2 cellular contexts compared by ENCODE assay signal in the genomic region with DNA sequence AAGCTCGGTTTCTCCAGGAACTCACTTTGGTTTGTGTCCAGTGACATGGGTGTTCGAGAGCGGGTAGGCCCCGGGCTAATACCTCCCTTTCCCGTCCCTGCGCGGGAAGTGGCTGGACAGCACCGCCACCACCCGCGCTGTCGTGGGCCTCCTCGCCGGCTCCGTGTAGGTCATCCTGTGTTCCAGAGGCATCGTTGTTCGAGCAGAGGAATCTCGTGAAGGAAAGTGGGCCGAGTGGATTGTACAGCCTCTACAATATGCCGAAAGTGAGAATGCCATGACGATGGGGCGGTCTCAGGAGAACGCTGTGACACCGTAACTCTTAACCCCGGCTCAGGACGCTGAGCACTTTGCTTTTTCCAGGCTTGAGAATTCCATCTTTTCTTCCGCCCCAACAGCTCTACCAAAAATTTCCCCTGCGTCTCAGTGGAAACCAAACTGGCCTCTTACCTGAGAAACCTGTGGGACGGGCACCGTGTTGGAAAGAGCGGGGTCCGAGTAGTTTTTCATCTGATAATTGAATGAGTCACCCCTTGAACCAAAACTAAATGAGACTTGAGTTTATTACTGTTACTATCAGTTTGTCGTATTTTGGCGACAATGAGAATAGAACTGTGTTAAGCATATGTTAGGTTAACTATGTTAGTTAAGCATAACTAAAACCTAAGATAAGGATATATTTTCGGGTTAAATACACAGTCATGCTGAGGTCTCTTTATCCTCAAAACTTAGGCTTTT.
A peak's percentile ranks its signal among the peaks of the same experiment; 100 is the strongest.
TF ChIP-seq lines count a peak whose summit lies in the region.

No MANE protein-coding gene starts in this region.

TF ChIP-seq in GM12878, 131 proteins besides CTCF, POLR2A, EP300 and RAD21 (continues in another document):
- TF ChIP-seq ZZZ3 (IDR thresholded peaks at IDR 0.05; ENCODE audit: control insufficient read depth, insufficient read length, low read depth), result no peak
- TF ChIP-seq REST (IDR thresholded peaks at IDR 0.05; ENCODE audit: low read depth, low read length), result peak; percentile 57; the same call in 1 of the 2 replicates
- 0 out of 2 replicates have a peak, but pooled peaks have one; percentile 41 for TF ChIP-seq ASH2L (IDR thresholded peaks at IDR 0.05; ENCODE audit: borderline replicate concordance, low read depth)
- TF ChIP-seq EGR1 (IDR thresholded peaks at IDR 0.05; ENCODE audit: borderline replicate concordance in 1 of 2, low read depth in 2 of 2, low read length in 2 of 2), result 0 out of 3 replicates have a peak, but pooled peaks of 1 of the 2 experiments have one; percentile 7
- TF ChIP-seq SIN3A (IDR thresholded peaks at IDR 0.05; ENCODE audit: low read depth, low read length), result peak; percentile 60; the same call in 1 of the 2 replicates
- TF ChIP-seq HDGF (IDR thresholded peaks at IDR 0.05), result 0 out of 2 replicates have a peak, but pooled peaks have one; percentile 24
- TF ChIP-seq RFX5 (IDR thresholded peaks at IDR 0.05; ENCODE audit: low read depth, low read length), result no peak
- TF ChIP-seq PAX5 (IDR thresholded peaks at IDR 0.05; ENCODE audit: borderline replicate concordance, low read depth, low read length), result no peak
- TF ChIP-seq TARDBP (IDR thresholded peaks at IDR 0.05; ENCODE audit: borderline replicate concordance), result no peak
- TF ChIP-seq NFIC (IDR thresholded peaks at IDR 0.05; ENCODE audit: low read depth, low read length), result no peak
- TF ChIP-seq RELA (IDR thresholded peaks at IDR 0.05; ENCODE audit: borderline replicate concordance, partially characterized antibody), result no peak
- TF ChIP-seq SIX5 (IDR thresholded peaks at IDR 0.05; ENCODE audit: low read depth, low read length, severe bottlenecking), result no peak
- 0 out of 2 replicates have a peak, but pooled peaks have one; percentile 30 for TF ChIP-seq BACH1 (IDR thresholded peaks at IDR 0.05; ENCODE audit: borderline replicate concordance)
- TF ChIP-seq ZNF24 (IDR thresholded peaks at IDR 0.05), result no peak
- TF ChIP-seq MXI1 (IDR thresholded peaks at IDR 0.05; ENCODE audit: low read depth, low read length), result peak; percentile 2; the same call in 1 of the 2 replicates
- TF ChIP-seq NKRF (conservative IDR thresholded peaks at IDR 0.05), result peak; percentile 46
- 0 out of 2 replicates have a peak, but pooled peaks have one; percentile 33 for TF ChIP-seq MAX (IDR thresholded peaks at IDR 0.05; ENCODE audit: low read depth, low read length)
- TF ChIP-seq IKZF2 (IDR thresholded peaks at IDR 0.05), result 0 out of 4 replicates have a peak, but pooled peaks of 1 of the 2 experiments have one; percentile 35
- TF ChIP-seq RELB (IDR thresholded peaks at IDR 0.05; ENCODE audit: low read depth), result peak; percentile 11; the same call in 1 of the 2 replicates
- TF ChIP-seq RBBP5 (conservative IDR thresholded peaks at IDR 0.05), result 0 out of 2 replicates have a peak, but pooled peaks have one; percentile 54
- TF ChIP-seq BCL11A (IDR thresholded peaks at IDR 0.05; ENCODE audit: low read depth, low read length), result 0 out of 2 replicates have a peak, but pooled peaks have one; percentile 3
- TF ChIP-seq EED (IDR thresholded peaks at IDR 0.05; ENCODE audit: low read depth), result 0 out of 2 replicates have a peak, but pooled peaks have one; percentile 19

TF ChIP-seq in HepG2, 621 proteins besides CTCF, POLR2A, EP300 and RAD21 (continues in another document):
- TF ChIP-seq SKI (IDR thresholded peaks at IDR 0.05; ENCODE audit: partially characterized antibody), result no peak
- TF ChIP-seq PHF8 (CRISPR knock-in tag; IDR thresholded peaks at IDR 0.05), result peak; percentile 3; the same call in 1 of the 2 replicates
- 0 out of 2 replicates have a peak, but pooled peaks have one; percentile 4 for TF ChIP-seq ZSCAN21 (CRISPR knock-in tag; IDR thresholded peaks at IDR 0.05; ENCODE audit: borderline replicate concordance)
- no peak for TF ChIP-seq ZNF605 (CRISPR knock-in tag; IDR thresholded peaks at IDR 0.05)
- TF ChIP-seq ZNF563 (CRISPR knock-in tag; IDR thresholded peaks at IDR 0.05), result no peak
- TF ChIP-seq, protein P1, sequence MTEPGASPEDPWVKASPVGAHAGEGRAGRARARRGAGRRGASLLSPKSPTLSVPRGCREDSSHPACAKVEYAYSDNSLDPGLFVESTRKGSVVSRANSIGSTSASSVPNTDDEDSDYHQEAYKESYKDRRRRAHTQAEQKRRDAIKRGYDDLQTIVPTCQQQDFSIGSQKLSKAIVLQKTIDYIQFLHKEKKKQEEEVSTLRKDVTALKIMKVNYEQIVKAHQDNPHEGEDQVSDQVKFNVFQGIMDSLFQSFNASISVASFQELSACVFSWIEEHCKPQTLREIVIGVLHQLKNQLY (CRISPR knock-in tag; IDR thresholded peaks at IDR 0.05), result 0 out of 2 replicates have a peak, but pooled peaks have one; percentile 5
- TF ChIP-seq ZFP36L1 (CRISPR knock-in tag; IDR thresholded peaks at IDR 0.05), result 0 out of 2 replicates have a peak, but pooled peaks have one; percentile 48
- no peak for TF ChIP-seq ZNF18 (CRISPR knock-in tag; IDR thresholded peaks at IDR 0.05; ENCODE audit: insufficient replicate concordance)
- peak; percentile 54 for TF ChIP-seq ZNF407 (CRISPR knock-in tag; IDR thresholded peaks at IDR 0.05; ENCODE audit: not compliant biosample characterization)
- TF ChIP-seq GABPA (IDR thresholded peaks at IDR 0.05; ENCODE audit: low read depth, low read length), result 0 out of 2 replicates have a peak, but pooled peaks have one; percentile 2
- no peak for TF ChIP-seq GABPA (CRISPR knock-in tag; IDR thresholded peaks at IDR 0.05; ENCODE audit: low read depth)
- TF ChIP-seq, protein P2, sequence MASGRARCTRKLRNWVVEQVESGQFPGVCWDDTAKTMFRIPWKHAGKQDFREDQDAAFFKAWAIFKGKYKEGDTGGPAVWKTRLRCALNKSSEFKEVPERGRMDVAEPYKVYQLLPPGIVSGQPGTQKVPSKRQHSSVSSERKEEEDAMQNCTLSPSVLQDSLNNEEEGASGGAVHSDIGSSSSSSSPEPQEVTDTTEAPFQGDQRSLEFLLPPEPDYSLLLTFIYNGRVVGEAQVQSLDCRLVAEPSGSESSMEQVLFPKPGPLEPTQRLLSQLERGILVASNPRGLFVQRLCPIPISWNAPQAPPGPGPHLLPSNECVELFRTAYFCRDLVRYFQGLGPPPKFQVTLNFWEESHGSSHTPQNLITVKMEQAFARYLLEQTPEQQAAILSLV (CRISPR knock-in tag; IDR thresholded peaks at IDR 0.05; ENCODE audit: borderline replicate concordance), result 0 out of 2 replicates have a peak, but pooled peaks have one; percentile 44
- peak; percentile 40 for TF ChIP-seq AGO2 (optimal IDR thresholded peaks at IDR 0.05; ENCODE audit: low read depth, low read length)
- TF ChIP-seq STAT5B (CRISPR knock-in tag; IDR thresholded peaks at IDR 0.05), result 0 out of 2 replicates have a peak, but pooled peaks have one; percentile 28
- 0 out of 2 replicates have a peak, but pooled peaks have one; percentile 34 for TF ChIP-seq MEIS2 (CRISPR knock-in tag; IDR thresholded peaks at IDR 0.05)
- no peak for TF ChIP-seq ZNF333 (CRISPR knock-in tag; IDR thresholded peaks at IDR 0.05; ENCODE audit: borderline replicate concordance)
- TF ChIP-seq REST (IDR thresholded peaks at IDR 0.05; ENCODE audit: borderline replicate concordance in 1 of 2, low read depth in 1 of 2, low read length in 2 of 2), result peak in 1 of 2 experiments; percentile 62; a peak in 2 of 4 replicates
- TF ChIP-seq HOXA7 (CRISPR knock-in tag; IDR thresholded peaks at IDR 0.05), result no peak
- peak; percentile 53; the same call in 1 of the 2 replicates for TF ChIP-seq KMT2A (CRISPR knock-in tag; IDR thresholded peaks at IDR 0.05)
- TF ChIP-seq ZNF292 (CRISPR knock-in tag; IDR thresholded peaks at IDR 0.05; ENCODE audit: borderline replicate concordance, low read depth), result 0 out of 2 replicates have a peak, but pooled peaks have one; percentile 9
- TF ChIP-seq ZNF12 (CRISPR knock-in tag; IDR thresholded peaks at IDR 0.05), result 0 out of 2 replicates have a peak, but pooled peaks have one; percentile 20
- 0 out of 2 replicates have a peak, but pooled peaks have one; percentile 22 for TF ChIP-seq ZSCAN12 (CRISPR knock-in tag; IDR thresholded peaks at IDR 0.05)
- 0 out of 2 replicates have a peak, but pooled peaks have one; percentile 19 for TF ChIP-seq ZNF350 (CRISPR knock-in tag; IDR thresholded peaks at IDR 0.05; ENCODE audit: borderline replicate concordance, low read depth)
- TF ChIP-seq ZNF138 (CRISPR knock-in tag; IDR thresholded peaks at IDR 0.05; ENCODE audit: low read depth), result peak; percentile 84; the same call in 1 of the 2 replicates
- TF ChIP-seq ARHGAP35 (CRISPR knock-in tag; IDR thresholded peaks at IDR 0.05; ENCODE audit: borderline replicate concordance), result no peak
- 0 out of 4 replicates have a peak, but pooled peaks of 1 of the 2 experiments have one; percentile 62 for TF ChIP-seq KLF16 (CRISPR knock-in tag; IDR thresholded peaks at IDR 0.05)
- TF ChIP-seq POLR2G (IDR thresholded peaks at IDR 0.05; ENCODE audit: low read depth, low read length), result 0 out of 2 replicates have a peak, but pooled peaks have one; percentile 12
- TF ChIP-seq TEAD3 (CRISPR knock-in tag; optimal IDR thresholded peaks at IDR 0.05; ENCODE audit: borderline replicate concordance), result peak; percentile 3
- 0 out of 2 replicates have a peak, but pooled peaks have one; percentile 24 for TF ChIP-seq CREB1 (IDR thresholded peaks at IDR 0.05)
- TF ChIP-seq CREB1 (CRISPR knock-in tag; IDR thresholded peaks at IDR 0.05), result no peak
